ENCODE assay signal across 30 cellular contexts in the genomic region with DNA sequence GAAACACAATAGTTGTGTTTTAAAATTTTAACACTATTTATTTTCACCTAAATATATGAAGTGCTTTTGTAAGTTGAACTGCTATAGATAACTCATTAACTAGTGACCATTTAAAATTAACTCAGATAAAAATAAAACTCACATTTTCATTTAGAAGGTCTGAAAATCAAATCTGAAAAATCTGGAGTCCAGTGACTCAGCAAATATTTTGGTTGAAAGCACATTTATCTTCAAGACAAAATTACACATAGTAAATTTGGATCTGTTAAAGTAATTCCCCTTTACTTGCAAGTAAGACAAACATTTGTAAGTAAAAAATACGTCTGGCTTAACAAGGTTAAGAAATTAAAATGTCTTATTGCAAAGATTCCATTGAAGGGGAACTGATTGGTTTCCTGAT.
"Had no signal": no experiment of that assay in that cellular context is flagged by ENCODE, and none has a peak within 500 bp of the region (broad histone marks: within the 10 kb centered on the region; RNA-seq: fewer than 3 reads in every experiment).

No MANE protein-coding gene starts in this region.

- H3K27ac Mint-ChIP-seq: activated B cell treated with CpG ODN at 0.5 μM for 24 hours; activated CD8-positive, alpha-beta memory T cell treated with anti-CD3 and anti-CD28 coated beads, Interleukin-2, amount 10 ng/mL, durations not matched to agents 7 days and 5 days; activated CD8-positive, alpha-beta T cell treated with anti-CD3 and anti-CD28 coated beads, Interleukin-2, amount 10 ng/mL, durations not matched to agents 7 days and 5 days; activated naive CD4-positive, alpha-beta T cell treated with anti-CD3 and anti-CD28 coated beads, Interleukin-2, amount 50 U/mL, for 72 hours; activated T-helper 2 cell treated with anti-CD3 and anti-CD28 coated beads, Interferon-gamma antibody, Interleukin-2, Interleukin-4, amounts not matched to agents 10 μg/mL and 5 μg/mL and 100 μg/mL, durations not matched to agents 14 hours and 24 hours and 36 hours; brain; mesothelial cell of epicardium; naive B cell; stimulated activated naive B cell treated with anti-CD40 and anti-IgM and Interleukin-4, amounts not matched to agents 10 μg/mL and 1 μg/mL and 100 μg/mL, for 72 hours; T-helper 2 cell treated with Interferon-gamma antibody and Interleukin-4, amounts not matched to agents 5 μg/mL and 100 μg/mL, for 36 hours had no signal

- H3K4me1 ChIP-seq: colonic mucosa, left ventricle myocardium inferior, pancreas, prostate gland, stomach, thyroid gland, upper lobe of right lung had no signal

- H3K36me3 Mint-ChIP-seq: activated CD8-positive, alpha-beta memory T cell treated with anti-CD3 and anti-CD28 coated beads, Interleukin-2, amount 10 ng/mL, durations not matched to agents 7 days and 5 days; brain; mesothelial cell of epicardium; naive B cell; stimulated activated naive B cell treated with anti-CD40 and anti-IgM and Interleukin-4, amounts not matched to agents 10 μg/mL and 1 μg/mL and 100 μg/mL, for 72 hours had no signal

- H3K27me3 Mint-ChIP-seq: activated B cell treated with CpG ODN at 0.5 μM for 24 hours; activated CD8-positive, alpha-beta memory T cell treated with anti-CD3 and anti-CD28 coated beads, Interleukin-2, amount 10 ng/mL, durations not matched to agents 7 days and 5 days; brain; naive B cell; stimulated activated naive B cell treated with anti-CD40 and anti-IgM and Interleukin-4, amounts not matched to agents 10 μg/mL and 1 μg/mL and 100 μg/mL, for 72 hours had no signal

- H3K4me1 Mint-ChIP-seq: activated B cell treated with CpG ODN at 0.5 μM for 24 hours; activated CD8-positive, alpha-beta memory T cell treated with anti-CD3 and anti-CD28 coated beads, Interleukin-2, amount 10 ng/mL, durations not matched to agents 7 days and 5 days; naive B cell; stimulated activated naive B cell treated with anti-CD40 and anti-IgM and Interleukin-4, amounts not matched to agents 10 μg/mL and 1 μg/mL and 100 μg/mL, for 72 hours had no signal

- H3K4me3 ChIP-seq: cardiac muscle cell, colonic mucosa, left ventricle myocardium inferior, pancreas, prostate gland, stomach, thyroid gland, upper lobe of right lung had no signal

- ATAC-seq: activated CD8-positive, alpha-beta memory T cell treated with anti-CD3 and anti-CD28 coated beads, Interleukin-2, amount 10 ng/mL, durations not matched to agents 7 days and 5 days; activated CD8-positive, alpha-beta T cell treated with anti-CD3 and anti-CD28 coated beads, Interleukin-2, amount 10 ng/mL, durations not matched to agents 7 days and 5 days; activated naive CD4-positive, alpha-beta T cell treated with anti-CD3 and anti-CD28 coated beads, Interleukin-2, amount 50 U/mL, for 72 hours; pancreas; stimulated activated naive B cell treated with anti-CD40 and anti-IgM and Interleukin-4, amounts not matched to agents 10 μg/mL and 1 μg/mL and 100 μg/mL, for 72 hours; upper lobe of right lung had no signal

- H3K27ac ChIP-seq: cardiac muscle cell, colonic mucosa, left ventricle myocardium inferior, pancreas, prostate gland, stomach, thyroid gland, upper lobe of right lung had no signal

- H3K4me3 Mint-ChIP-seq: activated B cell treated with CpG ODN at 0.5 μM for 24 hours; activated CD8-positive, alpha-beta memory T cell treated with anti-CD3 and anti-CD28 coated beads, Interleukin-2, amount 10 ng/mL, durations not matched to agents 7 days and 5 days; activated CD8-positive, alpha-beta T cell treated with anti-CD3 and anti-CD28 coated beads, Interleukin-2, amount 10 ng/mL, durations not matched to agents 7 days and 5 days; brain; mesothelial cell of epicardium; naive B cell; stimulated activated naive B cell treated with anti-CD40 and anti-IgM and Interleukin-4, amounts not matched to agents 10 μg/mL and 1 μg/mL and 100 μg/mL, for 72 hours; T-helper 2 cell treated with Interferon-gamma antibody and Interleukin-4, amounts not matched to agents 5 μg/mL and 100 μg/mL, for 36 hours had no signal

- H3K9me3 ChIP-seq: colonic mucosa, pancreas, prostate gland, stomach, thyroid gland, upper lobe of right lung had no signal

- DNase-seq: activated B cell treated with CpG ODN at 0.5 μM for 24 hours; activated CD4-positive, alpha-beta T cell treated with anti-CD3 and anti-CD28 coated beads, Interleukin-2, amount 50 U/mL, for 1 hour; activated CD8-positive, alpha-beta memory T cell treated with anti-CD3 and anti-CD28 coated beads, Interleukin-2, amount 10 ng/mL, durations not matched to agents 7 days and 5 days; activated CD8-positive, alpha-beta T cell treated with anti-CD3 and anti-CD28 coated beads, Interleukin-2, amount 10 ng/mL, durations not matched to agents 7 days and 5 days; activated naive CD4-positive, alpha-beta T cell; activated T-cell treated with anti-CD3 and anti-CD28 coated beads, Interleukin-2, amount 50 U/mL, for 48 hours; aorta; cerebellar nuclear complex; colonic mucosa; effector memory CD4-positive, alpha-beta T cell; erythroblast; foreskin melanocyte; left ventricle myocardium inferior; naive B cell; nucleus accumbens; pancreas; stimulated activated CD4-positive, alpha-beta T cell treated with anti-CD3 and anti-CD28 coated beads, Interleukin-15, amount 100 ng/mL, for 24 hours; stimulated activated CD4-positive, alpha-beta T cell treated with anti-CD3 and anti-CD28 coated beads, Interleukin-2, amount 100 ng/mL, for 24 hours; stimulated activated naive B cell treated with anti-CD40 and anti-IgM and Interleukin-4, amounts not matched to agents 10 μg/mL and 1 μg/mL and 100 μg/mL, for 72 hours; stomach; T-helper 1 cell; thyroid gland; upper lobe of right lung had no signal

- H3K36me3 ChIP-seq: cardiac muscle cell, colonic mucosa, left ventricle myocardium inferior, pancreas, prostate gland, stomach, thyroid gland, upper lobe of right lung had no signal

- H3K27me3 ChIP-seq: cardiac muscle cell, colonic mucosa, pancreas, stomach, thyroid gland, upper lobe of right lung had no signal
